Comparison of ENCODE assay signal across 8 cellular contexts in genomic region chr7:76397409-76398183, GRCh38. TPM values are rescaled to one million over a fixed set of nuclear protein-coding genes. Genes with fewer than 3 reads are reported as not detected.
DNase-seq lines count a peak whose midpoint lies in the region; TF ChIP-seq lines count a peak whose summit lies in the region.

No MANE protein-coding gene starts in this region.

- peak; percentile 70 for DNase-seq in NK-92 treated with Interleukin-12 subunit alpha and Interleukin-12 subunit beta, amount 100 ng/mL, for 24 hours (lab: John Stamatoyannopoulos, UW)
- DNase-seq in NK-92 (lab: John Stamatoyannopoulos, UW; ENCODE audit: unreplicated experiment): no peak
- DNase-seq in NCI-H345 (lab: John Stamatoyannopoulos, UW): peak; percentile 74
- peak; percentile 84 for DNase-seq in activated CD4-positive, alpha-beta memory T cell treated with anti-CD3 and anti-CD28 coated beads, Interleukin-2, amount 10 ng/mL, durations not matched to agents 7 days and 5 days
- peak; percentile 68 for DNase-seq in effector CD4-positive, alpha-beta T cell
- DNase-seq in midbrain (lab: John Stamatoyannopoulos, UW): peak; percentile 37
- peak; percentile 79 for DNase-seq in stimulated activated CD8-positive, alpha-beta memory T cell treated with anti-CD3 and anti-CD28 coated beads, Interleukin-4, amount 100 ng/mL, for 24 hours (ENCODE audit: low read depth)
- DNase-seq in type B pancreatic cell (ENCODE audit: extremely low spot score, unreplicated experiment): no peak

- no peaks in the 10 kb centered on the region for H3K9me3 Mint-ChIP-seq in activated CD4-positive, alpha-beta memory T cell treated with anti-CD3 and anti-CD28 coated beads, Interleukin-2, amount 10 ng/mL, durations not matched to agents 7 days and 5 days
- no peaks in the 10 kb centered on the region for H3K9me3 Mint-ChIP-seq in type B pancreatic cell

- peaks cover 23% of the 10 kb centered on the region for H3K4me1 Mint-ChIP-seq in activated CD4-positive, alpha-beta memory T cell treated with anti-CD3 and anti-CD28 coated beads, Interleukin-2, amount 10 ng/mL, durations not matched to agents 7 days and 5 days
- H3K4me1 Mint-ChIP-seq in type B pancreatic cell (ENCODE audit: unreplicated experiment): peaks cover 4% of the 10 kb centered on the region

- TF ChIP-seq CTCF in type B pancreatic cell (conservative IDR thresholded peaks at IDR 0.05): no peak

- H3K4me3 Mint-ChIP-seq in activated CD4-positive, alpha-beta memory T cell treated with anti-CD3 and anti-CD28 coated beads, Interleukin-2, amount 10 ng/mL, durations not matched to agents 7 days and 5 days: peak overlapping the region; percentile 53
- no peak overlapping the region for H3K4me3 Mint-ChIP-seq in type B pancreatic cell

- no peaks in the 10 kb centered on the region for H3K36me3 Mint-ChIP-seq in activated CD4-positive, alpha-beta memory T cell treated with anti-CD3 and anti-CD28 coated beads, Interleukin-2, amount 10 ng/mL, durations not matched to agents 7 days and 5 days (ENCODE audit: low read depth)
- no peaks in the 10 kb centered on the region for H3K36me3 Mint-ChIP-seq in type B pancreatic cell

- H3K27ac Mint-ChIP-seq in activated CD4-positive, alpha-beta memory T cell treated with anti-CD3 and anti-CD28 coated beads, Interleukin-2, amount 10 ng/mL, durations not matched to agents 7 days and 5 days: peak overlapping the region; percentile 26
- no peak overlapping the region for H3K27ac Mint-ChIP-seq in type B pancreatic cell

- POLR2A ChIA-PET in activated CD4-positive, alpha-beta memory T cell treated with anti-CD3 and anti-CD28 coated beads, Interleukin-2, amount 10 ng/mL, durations not matched to agents 7 days and 5 days (lab: Charles Lee): no interaction called here

- CTCF ChIA-PET in activated CD4-positive, alpha-beta memory T cell treated with anti-CD3 and anti-CD28 coated beads, Interleukin-2, amount 10 ng/mL, durations not matched to agents 7 days and 5 days (lab: Charles Lee): interaction anchor here (0.9 to 1.1 kb wide), 2 partner anchors 41 to 83 kb away, joined by 3 read pairs; no protein-coding TSS in a partner anchor

- no peaks in the 10 kb centered on the region for H3K27me3 Mint-ChIP-seq in activated CD4-positive, alpha-beta memory T cell treated with anti-CD3 and anti-CD28 coated beads, Interleukin-2, amount 10 ng/mL, durations not matched to agents 7 days and 5 days
- no peaks in the 10 kb centered on the region for H3K27me3 Mint-ChIP-seq in type B pancreatic cell

RNA-seq across cellular contexts. Expression of gene SSC4D, which starts 11.9 kb away (rescaled TPM):
- under 1 TPM in 1 of 2 experiments, not detected in 1; 0.30 TPM for total RNA-seq in activated CD4-positive, alpha-beta memory T cell treated with anti-CD3 and anti-CD28 coated beads, Interleukin-2, amount 10 ng/mL, durations not matched to agents 7 days and 5 days
- total RNA-seq in type B pancreatic cell (ENCODE audit: low replicate concordance): 1.7 and 4.9 TPM in 2 replicates

RNA-seq across cellular contexts. Expression of gene ZP3, which starts 27.2 kb away (rescaled TPM):
- total RNA-seq in activated CD4-positive, alpha-beta memory T cell treated with anti-CD3 and anti-CD28 coated beads, Interleukin-2, amount 10 ng/mL, durations not matched to agents 7 days and 5 days: 1 to 10 TPM; 6.7 to 9.3 TPM
- total RNA-seq in type B pancreatic cell (ENCODE audit: low replicate concordance): not detected in 2 replicates

RNA-seq across cellular contexts. Expression of gene YWHAG, which starts 38.8 kb away (rescaled TPM):
- 10 to 100 TPM; 83.1 to 84.8 TPM for total RNA-seq in activated CD4-positive, alpha-beta memory T cell treated with anti-CD3 and anti-CD28 coated beads, Interleukin-2, amount 10 ng/mL, durations not matched to agents 7 days and 5 days
- total RNA-seq in type B pancreatic cell (ENCODE audit: low replicate concordance): 140 TPM in 2 replicates

Comparison
In these comparisons a context has a peak if more than half of its experiments do, and no peak if none do; other contexts are left out.
1. DNase-seq: peak in NK-92 treated with Interleukin-12 subunit alpha and Interleukin-12 subunit beta, amount 100 ng/mL, for 24 hours (single experiment), NCI-H345 (single experiment), activated CD4-positive, alpha-beta memory T cell treated with anti-CD3 and anti-CD28 coated beads, Interleukin-2, amount 10 ng/mL, durations not matched to agents 7 days and 5 days (single experiment), effector CD4-positive, alpha-beta T cell (single experiment), midbrain (single experiment) and stimulated activated CD8-positive, alpha-beta memory T cell treated with anti-CD3 and anti-CD28 coated beads, Interleukin-4, amount 100 ng/mL, for 24 hours (single experiment); none in NK-92 (single experiment) and type B pancreatic cell (single experiment).